ENCODE assay signal across 8 cellular contexts in genomic region chr11:65615950-65616574, GRCh38. TPM values are rescaled to one million over a fixed set of nuclear protein-coding genes. Genes with fewer than 3 reads are reported as not detected.
DNase-seq lines count a peak whose midpoint lies in the region; ATAC-seq and TF ChIP-seq lines count a peak whose summit lies in the region.

No MANE protein-coding gene starts in this region.

- no peak for TF ChIP-seq POLR2A in breast epithelium (IDR thresholded peaks at IDR 0.05)

- H3K27ac ChIP-seq in breast epithelium (peak overlapping the region; percentile 93 to 97), subcutaneous abdominal adipose tissue (ENCODE audit: low read depth, low read length) (peak overlapping the region; percentile 54)

- H3K4me3 ChIP-seq in GM06990 (replicated peaks; ENCODE audit: low read depth, low read length) (peak overlapping the region; percentile 84), breast epithelium (peak overlapping the region; percentile 95 to 97 (median 97)), subcutaneous abdominal adipose tissue (ENCODE audit: low read depth in 1 of 5, low read length in 5 of 5) (peak overlapping the region; percentile 62 to 89 (median 79))

- TF ChIP-seq CTCF in GM06990 (IDR thresholded peaks at IDR 0.05; ENCODE audit: insufficient read depth, low read length, poor library complexity, severe bottlenecking) (no peak), breast epithelium (IDR thresholded peaks at IDR 0.05) (no peak)

- H3K4me1 ChIP-seq in breast epithelium (peaks cover 11 to 29% of the 10 kb centered on the region in 2 donors), subcutaneous abdominal adipose tissue (ENCODE audit: control insufficient read depth in 5 of 5, insufficient read depth in 5 of 5, low read length in 5 of 5) (peaks cover 10 to 52% (median 41%) of the 10 kb centered on the region in 5 donors)

- H3K9ac ChIP-seq in subcutaneous abdominal adipose tissue (ENCODE audit: low read length in 5 of 5): peak overlapping the region; percentile 81 to 90 (median 86)

- H3K9me3 ChIP-seq in breast epithelium (no peaks in the 10 kb centered on the region), subcutaneous abdominal adipose tissue (ENCODE audit: control insufficient read depth in 5 of 5, low read length in 5 of 5) (no peaks in the 10 kb centered on the region)

- peaks cover 34% of the 10 kb centered on the region for H3K36me3 ChIP-seq in GM06990 (ENCODE audit: control insufficient read depth, insufficient read depth, low read length)
- no peaks in the 10 kb centered on the region for H3K36me3 ChIP-seq in breast epithelium
- peaks cover 0 to 55% (median 52%) of the 10 kb centered on the region in 5 donors for H3K36me3 ChIP-seq in subcutaneous abdominal adipose tissue (ENCODE audit: control insufficient read depth in 5 of 5, insufficient read depth in 5 of 5, low read length in 5 of 5)

- intact Hi-C loops in breast epithelium (cut with DNase I; ENCODE audit: low total_unique reads): no loop called here

- H3K27me3 ChIP-seq in GM06990 (replicated peaks; ENCODE audit: control insufficient read depth, insufficient read depth, low read length): no peaks in the 10 kb centered on the region
- H3K27me3 ChIP-seq in breast epithelium: no peaks in the 10 kb centered on the region
- no peaks in the 10 kb centered on the region for H3K27me3 ChIP-seq in subcutaneous abdominal adipose tissue (ENCODE audit: control insufficient read depth in 5 of 5, insufficient read depth in 4 of 5, low read length in 5 of 5)

- peak; percentile 2 for ATAC-seq in GM21825 (IDR thresholded peaks at IDR 0.05; ENCODE audit: unreplicated experiment)
- ATAC-seq in GM18861 (IDR thresholded peaks at IDR 0.05; ENCODE audit: unreplicated experiment): no peak

- DNase-seq in GM06990 (ENCODE audit: extremely low read depth, insufficient read length): no peak
- peak; percentile 8 for DNase-seq in NCI-H774 (lab: John Stamatoyannopoulos, UW)
- no peak for DNase-seq in breast epithelium (ENCODE audit: low spot score in 2 of 2)
- peak; percentile 63 for DNase-seq in left kidney (ENCODE audit: low read depth, low spot score)
- DNase-seq in foreskin melanocyte: no peak

RNA-seq across cellular contexts. Expression of gene PCNX3, which starts 0.5 kb away (rescaled TPM):
- total RNA-seq in breast epithelium: 10 to 100 TPM; 13.4 to 21.0 (median 20.1) TPM

RNA-seq across cellular contexts. Expression of gene MAP3K11, which starts 2.0 kb away (rescaled TPM):
- 10 to 100 TPM; 30.4 to 39.0 (median 36.7) TPM for total RNA-seq in breast epithelium

RNA-seq across cellular contexts. Expression of gene KCNK7, which starts 20.5 kb away (rescaled TPM):
- total RNA-seq in breast epithelium: 1 to 10 TPM in 1 of 3 donors, under 1 TPM in 2; 0.33 to 2.2 (median 0.80) TPM

RNA-seq across cellular contexts. Expression of gene SIPA1, which starts 21.8 kb away (rescaled TPM):
- total RNA-seq in breast epithelium: 10 to 100 TPM; 18.2 to 27.9 (median 25.5) TPM

RNA-seq across cellular contexts. Expression of gene EHBP1L1, which starts 40.2 kb away (rescaled TPM):
- total RNA-seq in breast epithelium: 10 to 100 TPM; 28.0 to 68.8 (median 33.4) TPM

Comparison
In these comparisons a context has a peak if more than half of its experiments do, and no peak if none do; other contexts are left out.
1. DNase-seq: peak in NCI-H774 (single experiment) and left kidney (single experiment); none in GM06990 (single experiment), breast epithelium (0 of 2) and foreskin melanocyte (single experiment).
2. Peak in every context shown above with its lines, with median percentiles within 50 percentile points of each other: H3K4me3 ChIP-seq.